ENCODE assay signal across 1 cellular context in the genomic region with DNA sequence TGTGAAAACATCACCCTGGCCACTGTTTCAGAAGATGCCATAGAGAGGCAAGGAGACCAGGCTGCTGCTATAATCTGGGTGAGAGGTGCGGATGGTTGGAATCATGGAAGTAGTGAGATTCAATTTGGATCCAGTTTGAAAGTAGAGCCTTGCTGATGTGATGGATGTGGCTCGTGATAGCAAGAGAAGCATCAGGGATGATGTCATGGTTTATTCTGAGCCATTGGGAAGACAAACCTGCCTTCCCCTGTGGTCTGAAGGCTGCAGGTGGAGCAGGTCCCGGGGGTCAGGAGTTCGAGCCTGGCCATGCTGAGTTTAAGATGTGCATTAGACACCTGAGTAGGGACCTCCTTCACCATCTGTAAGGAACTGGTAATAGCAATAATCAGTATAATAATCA.
TF ChIP-seq lines count a peak whose summit lies in the region.

No MANE protein-coding gene starts in this region.

TF ChIP-seq in H1, 55 proteins besides CTCF, POLR2A, EP300 and RAD21:
- no peak for TF ChIP-seq SUZ12 (IDR thresholded peaks at IDR 0.05; ENCODE audit: low read length)
- no peak for TF ChIP-seq CHD1 (IDR thresholded peaks at IDR 0.05; ENCODE audit: low read depth, low read length)
- TF ChIP-seq ATF3 (IDR thresholded peaks at IDR 0.05; ENCODE audit: insufficient read depth, low read depth, low read length), result no peak
- no peak for TF ChIP-seq JUN (IDR thresholded peaks at IDR 0.05; ENCODE audit: low read depth, low read length)
- TF ChIP-seq ASH2L (IDR thresholded peaks at IDR 0.05; ENCODE audit: low read length), result no peak
- TF ChIP-seq, protein P1, sequence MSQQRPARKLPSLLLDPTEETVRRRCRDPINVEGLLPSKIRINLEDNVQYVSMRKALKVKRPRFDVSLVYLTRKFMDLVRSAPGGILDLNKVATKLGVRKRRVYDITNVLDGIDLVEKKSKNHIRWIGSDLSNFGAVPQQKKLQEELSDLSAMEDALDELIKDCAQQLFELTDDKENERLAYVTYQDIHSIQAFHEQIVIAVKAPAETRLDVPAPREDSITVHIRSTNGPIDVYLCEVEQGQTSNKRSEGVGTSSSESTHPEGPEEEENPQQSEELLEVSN (IDR thresholded peaks at IDR 0.05), result no peak
- TF ChIP-seq EZH2 (IDR thresholded peaks at IDR 0.05; ENCODE audit: low read depth, low read length, severe bottlenecking), result no peak
- no peak for TF ChIP-seq SRF (IDR thresholded peaks at IDR 0.05; ENCODE audit: low read depth, low read length)
- no peak for TF ChIP-seq KDM4A (IDR thresholded peaks at IDR 0.05; ENCODE audit: low read depth, low read length, severe bottlenecking)
- TF ChIP-seq, protein P2, sequence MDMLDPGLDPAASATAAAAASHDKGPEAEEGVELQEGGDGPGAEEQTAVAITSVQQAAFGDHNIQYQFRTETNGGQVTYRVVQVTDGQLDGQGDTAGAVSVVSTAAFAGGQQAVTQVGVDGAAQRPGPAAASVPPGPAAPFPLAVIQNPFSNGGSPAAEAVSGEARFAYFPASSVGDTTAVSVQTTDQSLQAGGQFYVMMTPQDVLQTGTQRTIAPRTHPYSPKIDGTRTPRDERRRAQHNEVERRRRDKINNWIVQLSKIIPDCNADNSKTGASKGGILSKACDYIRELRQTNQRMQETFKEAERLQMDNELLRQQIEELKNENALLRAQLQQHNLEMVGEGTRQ (IDR thresholded peaks at IDR 0.05; ENCODE audit: low read length), result no peak
- TF ChIP-seq JUND (IDR thresholded peaks at IDR 0.05; ENCODE audit: low read length), result no peak
